In the genomic region with DNA sequence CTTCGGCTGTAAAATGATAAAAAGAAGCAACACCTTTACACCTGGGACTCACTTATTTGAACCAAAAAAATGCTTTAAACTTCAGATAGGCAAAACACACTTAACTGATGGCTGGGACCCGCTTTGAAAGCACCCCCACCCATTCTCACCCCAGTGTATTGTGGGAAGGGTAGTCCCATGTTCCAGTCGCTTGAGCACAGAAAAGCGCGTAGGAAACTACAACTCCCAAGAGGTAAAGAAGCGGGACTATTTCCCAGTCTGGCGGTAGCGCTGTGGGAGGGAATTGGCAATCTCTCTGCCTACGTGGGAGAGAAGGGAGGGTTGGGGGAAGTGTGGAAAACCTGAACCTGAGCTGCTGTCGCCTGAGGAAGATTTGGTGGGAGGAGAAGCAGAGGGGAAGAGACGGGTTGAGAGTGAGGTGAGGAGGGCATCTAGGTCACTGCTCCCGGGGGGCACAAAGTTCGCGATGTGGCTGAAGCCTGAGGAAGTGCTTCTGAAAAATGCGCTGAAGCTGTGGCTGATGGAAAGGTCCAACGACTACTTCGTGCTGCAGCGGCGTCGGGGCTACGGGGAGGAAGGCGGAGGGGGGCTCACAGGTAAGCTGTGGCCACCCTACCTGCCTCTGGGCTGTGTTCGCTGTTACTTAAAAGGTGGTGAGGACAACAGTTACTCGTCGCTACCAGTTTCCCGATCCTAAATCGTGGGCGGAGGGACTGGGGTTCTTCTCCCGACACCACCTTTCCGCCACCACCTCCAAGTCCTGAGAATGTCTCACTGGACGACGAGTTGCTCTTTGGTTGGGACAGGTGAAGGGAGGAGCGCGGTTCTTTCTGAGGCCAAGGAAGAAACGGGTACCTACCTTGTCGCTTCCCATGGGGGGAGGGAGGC, we compare ENCODE assay signal across 7 cellular contexts. TPM values are rescaled to one million over a fixed set of nuclear protein-coding genes. Genes with fewer than 3 reads are reported as not detected.
DNase-seq lines count a peak whose midpoint lies in the region; FAIRE-seq and TF ChIP-seq lines count a peak whose summit lies in the region.

A gene (plus strand): TSS at position 286 of the 888 bp plus-strand sequence. CDS start 181 bp downstream, at position 467.

- no peak for TF ChIP-seq POLR2A in GM12892 (IDR thresholded peaks at IDR 0.05; ENCODE audit: low read depth, low read length)

- H3K36me3 Mint-ChIP-seq in T-helper 2 cell treated with Interferon-gamma antibody and Interleukin-4, amounts not matched to agents 5 μg/mL and 100 μg/mL, for 36 hours (ENCODE audit: low read depth): no peaks in the 10 kb centered on the region
- peaks cover 8% of the 10 kb centered on the region for H3K36me3 Mint-ChIP-seq in dendritic cell treated with granulocyte-macrophage colony-stimulating factor and Interleukin-4, amounts not matched to agents 40 ng/mL and 50 ng/mL, for 4 days (ENCODE audit: low read depth)

- H3K4me3 Mint-ChIP-seq in T-helper 2 cell treated with Interferon-gamma antibody and Interleukin-4, amounts not matched to agents 5 μg/mL and 100 μg/mL, for 36 hours: peak within 1 kb of the TSS; percentile 87
- H3K4me3 Mint-ChIP-seq in dendritic cell treated with granulocyte-macrophage colony-stimulating factor and Interleukin-4, amounts not matched to agents 40 ng/mL and 50 ng/mL, for 4 days: peak within 1 kb of the TSS; percentile 97

- H3K27me3 Mint-ChIP-seq in T-helper 2 cell treated with Interferon-gamma antibody and Interleukin-4, amounts not matched to agents 5 μg/mL and 100 μg/mL, for 36 hours (ENCODE audit: low read depth): peaks cover 36% of the 10 kb centered on the region
- peaks cover 25% of the 10 kb centered on the region for H3K27me3 Mint-ChIP-seq in dendritic cell treated with granulocyte-macrophage colony-stimulating factor and Interleukin-4, amounts not matched to agents 40 ng/mL and 50 ng/mL, for 4 days

- CTCF ChIA-PET in HEK293T (lab: Yijun Ruan, JAX): no interaction called here

- no peaks in the 10 kb centered on the region for H3K9me3 Mint-ChIP-seq in T-helper 2 cell treated with Interferon-gamma antibody and Interleukin-4, amounts not matched to agents 5 μg/mL and 100 μg/mL, for 36 hours
- H3K9me3 Mint-ChIP-seq in dendritic cell treated with granulocyte-macrophage colony-stimulating factor and Interleukin-4, amounts not matched to agents 40 ng/mL and 50 ng/mL, for 4 days: no peaks in the 10 kb centered on the region

- no peak within 1 kb of the TSS for H3K27ac Mint-ChIP-seq in T-helper 2 cell treated with Interferon-gamma antibody and Interleukin-4, amounts not matched to agents 5 μg/mL and 100 μg/mL, for 36 hours
- H3K27ac Mint-ChIP-seq in dendritic cell treated with granulocyte-macrophage colony-stimulating factor and Interleukin-4, amounts not matched to agents 40 ng/mL and 50 ng/mL, for 4 days: peak within 1 kb of the TSS; percentile 78

- intact Hi-C loops in dendritic cell treated with granulocyte-macrophage colony-stimulating factor and Interleukin-4, amounts not matched to agents 40 ng/mL and 50 ng/mL, for 4 days (cut with micrococcal nuclease): no loop called here

- FAIRE-seq in GM12892 (lab: Jason Lieb, UNC): peak; percentile 78

- POLR2A ChIA-PET in HEK293T (lab: Yijun Ruan, JAX): interaction anchor here (1.2 to 1.4 kb wide), 2 partner anchors 20 to 76 kb away, joined by 3 to 8 read pairs; a partner anchor contains a TSS

- DNase-seq in GM12892 (ENCODE audit: insufficient read length) (peak; percentile 6), HEK293T (ENCODE audit: extremely low spot score) (peak; percentile 82), NCI-H1092 (lab: John Stamatoyannopoulos, UW) (peak; percentile 8), kidney glomerular epithelial cell (lab: John Stamatoyannopoulos, UW) (peak; percentile 89)
- no peak for DNase-seq in T-helper 2 cell treated with Interferon-gamma antibody and Interleukin-4, amounts not matched to agents 5 μg/mL and 100 μg/mL, for 36 hours (ENCODE audit: low spot score)
- DNase-seq in stimulated activated CD4-positive, alpha-beta T cell treated with anti-CD3 and anti-CD28 coated beads, Interleukin-1b, Interleukin-23, amount 100 ng/mL, for 48 hours: peak; percentile 13

- no peaks in the 10 kb centered on the region for H3K4me1 Mint-ChIP-seq in T-helper 2 cell treated with Interferon-gamma antibody and Interleukin-4, amounts not matched to agents 5 μg/mL and 100 μg/mL, for 36 hours (ENCODE audit: low read depth)
- peaks cover 22% of the 10 kb centered on the region for H3K4me1 Mint-ChIP-seq in dendritic cell treated with granulocyte-macrophage colony-stimulating factor and Interleukin-4, amounts not matched to agents 40 ng/mL and 50 ng/mL, for 4 days (ENCODE audit: low read depth)

TF ChIP-seq in HEK293T, 16 proteins besides CTCF, POLR2A, EP300 and RAD21:
- TF ChIP-seq NFRKB (IDR thresholded peaks at IDR 0.05): no peak
- no peak for TF ChIP-seq LEF1 (IDR thresholded peaks at IDR 0.05; ENCODE audit: borderline replicate concordance)
- TF ChIP-seq ZNF384 (IDR thresholded peaks at IDR 0.05): no peak
- TF ChIP-seq, protein P1, sequence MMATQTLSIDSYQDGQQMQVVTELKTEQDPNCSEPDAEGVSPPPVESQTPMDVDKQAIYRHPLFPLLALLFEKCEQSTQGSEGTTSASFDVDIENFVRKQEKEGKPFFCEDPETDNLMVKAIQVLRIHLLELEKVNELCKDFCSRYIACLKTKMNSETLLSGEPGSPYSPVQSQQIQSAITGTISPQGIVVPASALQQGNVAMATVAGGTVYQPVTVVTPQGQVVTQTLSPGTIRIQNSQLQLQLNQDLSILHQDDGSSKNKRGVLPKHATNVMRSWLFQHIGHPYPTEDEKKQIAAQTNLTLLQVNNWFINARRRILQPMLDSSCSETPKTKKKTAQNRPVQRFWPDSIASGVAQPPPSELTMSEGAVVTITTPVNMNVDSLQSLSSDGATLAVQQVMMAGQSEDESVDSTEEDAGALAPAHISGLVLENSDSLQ (IDR thresholded peaks at IDR 0.05): no peak
- TF ChIP-seq SP1 (IDR thresholded peaks at IDR 0.05): no peak
- TF ChIP-seq TARDBP (IDR thresholded peaks at IDR 0.05): no peak
- TF ChIP-seq CTBP1 (IDR thresholded peaks at IDR 0.05; ENCODE audit: borderline replicate concordance): peak; percentile 17; the same call in 1 of the 2 replicates
- peak; percentile 66; the same call in 1 of the 2 replicates for TF ChIP-seq L3MBTL2 (conservative IDR thresholded peaks at IDR 0.05)
- TF ChIP-seq HDGF (IDR thresholded peaks at IDR 0.05; ENCODE audit: borderline replicate concordance): no peak
- TF ChIP-seq FOXK2 (IDR thresholded peaks at IDR 0.05): no peak
- peak; percentile 84 for TF ChIP-seq SUZ12 (IDR thresholded peaks at IDR 0.05)
- TF ChIP-seq FOXM1 (IDR thresholded peaks at IDR 0.05; ENCODE audit: borderline replicate concordance): no peak
- TF ChIP-seq BHLHE40 (IDR thresholded peaks at IDR 0.05; ENCODE audit: borderline replicate concordance): no peak
- TF ChIP-seq ARNT (IDR thresholded peaks at IDR 0.05): no peak
- TF ChIP-seq FOXA1 (IDR thresholded peaks at IDR 0.05): no peak
- TF ChIP-seq ELF4 (IDR thresholded peaks at IDR 0.05): peak; percentile 63

RNA-seq across cellular contexts. Expression of the gene that starts here (rescaled TPM):
- polyA plus RNA-seq in GM12892 (2012; ENCODE audit: missing spikeins): 2.8 TPM
